In the genomic region with DNA sequence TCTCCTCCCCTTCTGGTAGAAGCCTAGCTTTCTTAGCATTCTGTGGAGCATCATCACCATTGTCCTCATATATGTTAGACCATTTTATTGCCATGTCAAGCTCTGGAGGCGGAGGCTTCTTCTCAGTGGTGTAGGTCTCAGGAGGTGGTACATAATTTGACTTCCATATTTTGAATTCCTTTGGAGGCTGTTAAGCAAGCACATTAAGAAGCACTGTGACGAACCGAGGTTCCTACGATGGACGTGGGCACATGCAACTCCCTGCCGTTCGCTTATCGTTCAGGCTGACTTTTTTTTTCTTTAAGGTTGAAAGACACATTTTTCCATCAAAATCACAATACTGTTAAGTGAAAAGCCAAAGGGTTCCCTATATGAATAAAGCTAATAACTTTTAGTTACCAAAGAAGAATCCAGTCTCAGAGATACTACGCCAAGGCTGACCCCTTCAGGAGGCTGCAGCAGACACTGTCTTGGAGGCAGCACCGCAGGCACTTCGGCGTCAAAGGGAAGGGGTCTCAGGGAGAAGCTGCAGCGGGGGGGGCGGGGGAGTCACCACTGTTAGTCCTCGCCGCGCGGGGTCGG, we compare ENCODE assay signal across 8 cellular contexts. TPM values are rescaled to one million over a fixed set of nuclear protein-coding genes. Genes with fewer than 3 reads are reported as not detected.
A peak's percentile ranks its signal among the peaks of the same experiment; 100 is the strongest.
DNase-seq lines count a peak whose midpoint lies in the region; ATAC-seq, FAIRE-seq and TF ChIP-seq lines count a peak whose summit lies in the region.

No MANE protein-coding gene starts in this region.

- H3K4me3 ChIP-seq in ascending aorta (peak overlapping the region; percentile 70 to 99), HepG2 (replicated peaks in 1 of 3; ENCODE audit: insufficient read depth in 1 of 3, low read depth in 2 of 3, low read length in 3 of 3) (peak overlapping the region; percentile 93 to 100 (median 99)), transverse colon (peak overlapping the region; percentile 64 to 94 (median 81))

- BruUV-seq in HepG2 (replicated peaks; lab: Mats Ljungman, UMichigan): no TSS peak

- peaks cover 33% of the 10 kb centered on the region for H3K4me1 Mint-ChIP-seq in activated CD8-positive, alpha-beta memory T cell treated with anti-CD3 and anti-CD28 coated beads, Interleukin-2, amount 10 ng/mL, durations not matched to agents 7 days and 5 days

- H3K4me1 ChIP-seq in ascending aorta: peaks cover 7 to 30% of the 10 kb centered on the region in 2 donors
- H3K4me1 ChIP-seq in HepG2 (ENCODE audit: insufficient read depth, low read length): peaks cover 40% of the 10 kb centered on the region
- H3K4me1 ChIP-seq in transverse colon: peaks cover 9 to 48% (median 30%) of the 10 kb centered on the region in 4 donors

- POLR2A ChIA-PET in HepG2 (lab: Yijun Ruan, JAX): interaction anchor here (1.1 to 3.7 kb wide), 6 partner anchors 18 to 450 kb away, joined by 3 to 37 read pairs (median 5); a partner anchor contains a TSS

- TF ChIP-seq EP300 in HepG2 (IDR thresholded peaks at IDR 0.05; ENCODE audit: low read depth in 2 of 2, low read length in 2 of 2): no peak
- TF ChIP-seq EP300 in HepG2 (CRISPR knock-in tag; IDR thresholded peaks at IDR 0.05; ENCODE audit: borderline replicate concordance): no peak
- TF ChIP-seq EP300 in transverse colon (IDR thresholded peaks at IDR 0.05; ENCODE audit: low read depth): no peak

- TF ChIP-seq POLR2A in HepG2 (IDR thresholded peaks at IDR 0.05; ENCODE audit: insufficient read depth in 1 of 2, low read depth in 2 of 2, low read length in 2 of 2): no peak
- no peak for TF ChIP-seq POLR2A in transverse colon (IDR thresholded peaks at IDR 0.05)

- in situ Hi-C loops in HepG2 (cut with HindIII; ENCODE audit: extremely low pct_ligation_motif_present, low pct_unique_long_range_greater_than_20kb): loop anchor here (5.0 kb wide), 1 partner anchor 316 kb away; no protein-coding TSS in a partner anchor
- in situ Hi-C loops in transverse colon (cut with MboI; ENCODE audit: low pct_ligation_motif_present in 1 of 4, low pct_unique_long_range_greater_than_20kb in 1 of 4, low sequenced_read_pairs in 3 of 4): loop anchor here in 2 of 4 donors (5.0 to 25.0 kb wide), 3 partner anchors 144 to 571 kb away; a partner anchor contains a TSS

- CTCF ChIA-PET in activated CD8-positive, alpha-beta memory T cell treated with anti-CD3 and anti-CD28 coated beads, Interleukin-2, amount 10 ng/mL, durations not matched to agents 7 days and 5 days (lab: Charles Lee): interaction anchor here (0.6 to 9.8 kb wide), 45 partner anchors 8 to 1114 kb away, joined by 3 to 196 read pairs (median 4); a partner anchor contains a TSS
- CTCF ChIA-PET in HepG2 (lab: Yijun Ruan, JAX; ENCODE audit: low intra/inter-chr PET ratio, low total read pairs): interaction anchor here (2.6 kb wide), 1 partner anchor 314 kb away, joined by 24 read pairs; no protein-coding TSS in a partner anchor

- H2AFZ ChIP-seq in HepG2 (ENCODE audit: low read length): no peak overlapping the region

- H3K9me3 ChIP-seq in ascending aorta (no peaks in the 10 kb centered on the region), HepG2 (ENCODE audit: low read length) (no peaks in the 10 kb centered on the region), transverse colon (no peaks in the 10 kb centered on the region)

- H3K27me3 ChIP-seq in ascending aorta (no peaks in the 10 kb centered on the region), HepG2 (ENCODE audit: control insufficient read depth in 1 of 2, insufficient read depth in 2 of 2, low read length in 2 of 2) (no peaks in the 10 kb centered on the region; a peak in 1 of 5 replicates), transverse colon (no peaks in the 10 kb centered on the region)

- peaks cover 7% of the 10 kb centered on the region for H3K9me3 Mint-ChIP-seq in activated CD8-positive, alpha-beta memory T cell treated with anti-CD3 and anti-CD28 coated beads, Interleukin-2, amount 10 ng/mL, durations not matched to agents 7 days and 5 days (ENCODE audit: low read depth)

- intact Hi-C loops in ascending aorta (cut with DNase I): loop anchor here (1.0 to 2.0 kb wide), 4 partner anchors 18 to 314 kb away; a partner anchor contains a TSS
- intact Hi-C loops in HepG2 (cut with micrococcal nuclease; ENCODE audit: unreplicated experiment): loop anchor here (1.0 to 2.0 kb wide), 3 partner anchors 58 to 313 kb away; a partner anchor contains a TSS
- intact Hi-C loops in transverse colon (cut with DNase I; ENCODE audit: low total_unique reads): loop anchor here (2.0 kb wide), 1 partner anchor 154 kb away; no protein-coding TSS in a partner anchor

- no peak for DNase-seq in activated CD8-positive, alpha-beta memory T cell treated with anti-CD3 and anti-CD28 coated beads, Interleukin-2, amount 10 ng/mL, durations not matched to agents 7 days and 5 days
- DNase-seq in activated CD8-positive, alpha-beta memory T cell treated with anti-CD3 and anti-CD28 coated beads for 24 hours: no peak
- no peak for DNase-seq in ascending aorta (ENCODE audit: low spot score in 2 of 2)
- no peak for DNase-seq in HepG2 (ENCODE audit: low spot score)
- DNase-seq in transverse colon: no peak
- no peak for DNase-seq in GM19239 (ENCODE audit: insufficient read length, low spot score)
- DNase-seq in SK-N-DZ (ENCODE audit: low spot score): no peak

- TF ChIP-seq CTCF in ascending aorta (IDR thresholded peaks at IDR 0.05) (no peak), HepG2 (CRISPR knock-in tag; IDR thresholded peaks at IDR 0.05) (no peak), transverse colon (IDR thresholded peaks at IDR 0.05) (no peak)

- H4K20me1 ChIP-seq in HepG2 (ENCODE audit: insufficient read depth, low read length): peaks cover 9% of the 10 kb centered on the region

- peak overlapping the region; percentile 86 to 89 for H3K27ac ChIP-seq in ascending aorta
- H3K27ac ChIP-seq in HepG2 (ENCODE audit: extremely low read length, insufficient read depth, low read length): peak overlapping the region; percentile 73
- peak overlapping the region; percentile 80 to 91 (median 88) for H3K27ac ChIP-seq in transverse colon

- no peaks in the 10 kb centered on the region for H3K27me3 Mint-ChIP-seq in activated CD8-positive, alpha-beta memory T cell treated with anti-CD3 and anti-CD28 coated beads, Interleukin-2, amount 10 ng/mL, durations not matched to agents 7 days and 5 days

- peaks cover 16% of the 10 kb centered on the region for H3K79me2 ChIP-seq in HepG2 (ENCODE audit: insufficient read depth, low read length)

- H3K36me3 Mint-ChIP-seq in activated CD8-positive, alpha-beta memory T cell treated with anti-CD3 and anti-CD28 coated beads, Interleukin-2, amount 10 ng/mL, durations not matched to agents 7 days and 5 days: peaks cover 39% of the 10 kb centered on the region

- 17% methylated on average over 9 of the region's 19 CpGs for WGBS in HepG2 (ENCODE audit: low lambda C conversion rate)
- 0 to 5% methylated on average over 5 to 13 of the region's 19 CpGs for WGBS in transverse colon (ENCODE audit: low coverage in 1 of 2), 2 donors

- no peak for TF ChIP-seq RAD21 in HepG2 (CRISPR knock-in tag; IDR thresholded peaks at IDR 0.05)

- peak overlapping the region; percentile 95 for H3K27ac Mint-ChIP-seq in activated CD8-positive, alpha-beta memory T cell treated with anti-CD3 and anti-CD28 coated beads, Interleukin-2, amount 10 ng/mL, durations not matched to agents 7 days and 5 days

- H3K9ac ChIP-seq in HepG2 (ENCODE audit: insufficient read depth, low read depth, low read length): peak overlapping the region; percentile 93

- peak overlapping the region; percentile 96 for H3K4me3 Mint-ChIP-seq in activated CD8-positive, alpha-beta memory T cell treated with anti-CD3 and anti-CD28 coated beads, Interleukin-2, amount 10 ng/mL, durations not matched to agents 7 days and 5 days

- FAIRE-seq in HepG2 (lab: Jason Lieb, UNC) (no peak), GM19239 (lab: Jason Lieb, UNC) (no peak)

- H3K36me3 ChIP-seq in ascending aorta (peaks cover 0 to 27% of the 10 kb centered on the region in 2 donors), HepG2 (replicated peaks in 1 of 2; ENCODE audit: control insufficient read depth in 1 of 2, insufficient read depth in 2 of 2, low read length in 2 of 2) (peaks cover 1 to 17% of the 10 kb centered on the region in 2 experiments; a peak in 3 of 5 replicates), transverse colon (peaks cover 0 to 7% (median 0%) of the 10 kb centered on the region in 4 donors)

- ATAC-seq in activated CD8-positive, alpha-beta memory T cell treated with anti-CD3 and anti-CD28 coated beads, Interleukin-2, amount 10 ng/mL, durations not matched to agents 7 days and 5 days: no peak
- ATAC-seq in HepG2 (no peak), GM21423 (IDR thresholded peaks at IDR 0.05; ENCODE audit: unreplicated experiment) (no peak)

- peak overlapping the region; percentile 88 for H3K4me2 ChIP-seq in HepG2 (ENCODE audit: low read depth, low read length)

RNA-seq across cellular contexts. Expression of a gene that starts 0.8 kb away (rescaled TPM):
- total RNA-seq in activated CD8-positive, alpha-beta memory T cell treated with anti-CD3 and anti-CD28 coated beads, Interleukin-2, amount 10 ng/mL, durations not matched to agents 7 days and 5 days: 10 to 100 TPM; 23.5 to 28.7 TPM
- 2.3 TPM for total RNA-seq in ascending aorta
- total RNA-seq in HepG2 (2016; rRNA removed; fragmentation: Illumina TruSeq; extraction: Trizol): 19.4 and 23.0 TPM in 2 replicates
- 3.1 and 4.1 TPM in 2 replicates for total RNA-seq in HepG2 (2016; cell fraction: cytosol; rRNA removed; fragmentation: Illumina TruSeq; extraction: Trizol; ENCODE audit: low read depth)
- total RNA-seq in HepG2 (2016; cell fraction: insoluble cytoplasmic fraction; rRNA removed; fragmentation: Illumina TruSeq; extraction: Trizol): 17.6 and 28.5 TPM in 2 replicates
- total RNA-seq in HepG2 (2016; cell fraction: membrane; rRNA removed; fragmentation: Illumina TruSeq; extraction: Trizol): 12.6 and 13.8 TPM in 2 replicates
- total RNA-seq in HepG2 (2016; cell fraction: nucleus; rRNA removed; fragmentation: Illumina TruSeq; extraction: Trizol): 11.1 and 11.5 TPM in 2 replicates
- 25.8 and 27.4 TPM in 2 replicates for polyA plus RNA-seq in HepG2 (2011; rRNA removed)
- 13.2 and 20.6 TPM in 2 replicates for polyA plus RNA-seq in HepG2 (2011; cell fraction: cytosol; rRNA removed)
- 27.9 and 30.9 TPM in 2 replicates for polyA plus RNA-seq in HepG2 (2011; cell fraction: nucleus; rRNA removed)
- 19.6 and 23.2 TPM in 2 replicates for polyA plus RNA-seq in HepG2 (2012)
- polyA plus RNA-seq in HepG2 (2016; cell fraction: cytosol; fragmentation: Illumina TruSeq; extraction: Trizol; ENCODE audit: low read depth): 5.2 and 6.2 TPM in 2 replicates
- 34.5 and 38.9 TPM in 2 replicates for polyA plus RNA-seq in HepG2 (2016; cell fraction: insoluble cytoplasmic fraction; fragmentation: Illumina TruSeq; extraction: Trizol; ENCODE audit: low read depth)
- 11.3 and 11.5 TPM in 2 replicates for polyA plus RNA-seq in HepG2 (2016; cell fraction: membrane; fragmentation: Illumina TruSeq; extraction: Trizol; ENCODE audit: low read depth)
- 23.9 and 25.0 TPM in 2 replicates for polyA plus RNA-seq in HepG2 (2016; cell fraction: nucleus; fragmentation: Illumina TruSeq; extraction: Trizol; ENCODE audit: insufficient read depth, low read depth)
- 8.4 and 10.7 TPM in 2 replicates for polyA minus RNA-seq in HepG2 (2011; rRNA and poly(A)+ RNA removed; ENCODE audit: low replicate concordance)
- polyA minus RNA-seq in HepG2 (2011; cell fraction: cytosol; rRNA and poly(A)+ RNA removed): 8.9 and 9.1 TPM in 2 replicates
- 16.0 and 16.9 TPM in 2 replicates for polyA minus RNA-seq in HepG2 (2011; cell fraction: nucleus; rRNA and poly(A)+ RNA removed)
- 10 to 100 TPM in 3 of 4 donors, 1 to 10 TPM in 1; 7.4 to 42.6 (median 14.9) TPM for total RNA-seq in transverse colon
- 20.2 and 36.2 TPM in 2 replicates for polyA plus RNA-seq in SK-N-DZ (2014; cell fraction: cytosol; rRNA removed)
- polyA plus RNA-seq in SK-N-DZ (2014; cell fraction: nucleus; rRNA removed): 33.1 and 35.7 TPM in 2 replicates

RNA-seq across cellular contexts. Expression of a gene that starts 17.8 kb away (rescaled TPM):
- 10 to 100 TPM; 23.9 to 26.9 TPM for total RNA-seq in activated CD8-positive, alpha-beta memory T cell treated with anti-CD3 and anti-CD28 coated beads, Interleukin-2, amount 10 ng/mL, durations not matched to agents 7 days and 5 days
- total RNA-seq in ascending aorta (3.7 TPM), HepG2 (2016; rRNA removed; fragmentation: Illumina TruSeq; extraction: Trizol) (14.1 and 20.0 TPM in 2 replicates), transverse colon (10 to 100 TPM; 34.2 to 65.5 (median 56.5) TPM)
- 4.5 and 4.9 TPM in 2 replicates for total RNA-seq in HepG2 (2016; cell fraction: cytosol; rRNA removed; fragmentation: Illumina TruSeq; extraction: Trizol; ENCODE audit: low read depth)
- total RNA-seq in HepG2 (2016; cell fraction: insoluble cytoplasmic fraction; rRNA removed; fragmentation: Illumina TruSeq; extraction: Trizol): 13.6 and 16.8 TPM in 2 replicates
- total RNA-seq in HepG2 (2016; cell fraction: membrane; rRNA removed; fragmentation: Illumina TruSeq; extraction: Trizol): 11.2 and 12.0 TPM in 2 replicates
- 10.9 and 11.5 TPM in 2 replicates for total RNA-seq in HepG2 (2016; cell fraction: nucleus; rRNA removed; fragmentation: Illumina TruSeq; extraction: Trizol)
- polyA plus RNA-seq in HepG2 (2011; rRNA removed): 3.7 and 3.8 TPM in 2 replicates
- polyA plus RNA-seq in HepG2 (2011; cell fraction: cytosol; rRNA removed): 2.7 TPM in 2 replicates
- 2.7 and 3.0 TPM in 2 replicates for polyA plus RNA-seq in HepG2 (2011; cell fraction: nucleus; rRNA removed)
- 5.5 and 6.6 TPM in 2 replicates for polyA plus RNA-seq in HepG2 (2012)
- polyA plus RNA-seq in HepG2 (2016; cell fraction: cytosol; fragmentation: Illumina TruSeq; extraction: Trizol; ENCODE audit: low read depth): 0.95 and 1.2 TPM in 2 replicates
- 14.1 and 14.9 TPM in 2 replicates for polyA plus RNA-seq in HepG2 (2016; cell fraction: insoluble cytoplasmic fraction; fragmentation: Illumina TruSeq; extraction: Trizol; ENCODE audit: low read depth)
- polyA plus RNA-seq in HepG2 (2016; cell fraction: membrane; fragmentation: Illumina TruSeq; extraction: Trizol; ENCODE audit: low read depth): 3.2 and 3.8 TPM in 2 replicates
- 9.1 and 9.7 TPM in 2 replicates for polyA plus RNA-seq in HepG2 (2016; cell fraction: nucleus; fragmentation: Illumina TruSeq; extraction: Trizol; ENCODE audit: insufficient read depth, low read depth)
- polyA minus RNA-seq in HepG2 (2011; rRNA and poly(A)+ RNA removed; ENCODE audit: low replicate concordance): 6.7 and 7.6 TPM in 2 replicates
- 6.9 and 7.7 TPM in 2 replicates for polyA minus RNA-seq in HepG2 (2011; cell fraction: cytosol; rRNA and poly(A)+ RNA removed)
- polyA minus RNA-seq in HepG2 (2011; cell fraction: nucleus; rRNA and poly(A)+ RNA removed): 18.7 and 23.1 TPM in 2 replicates
- 5.9 and 8.4 TPM in 2 replicates for polyA plus RNA-seq in SK-N-DZ (2014; cell fraction: cytosol; rRNA removed)
- 6.0 and 6.6 TPM in 2 replicates for polyA plus RNA-seq in SK-N-DZ (2014; cell fraction: nucleus; rRNA removed)

RNA-seq across cellular contexts. Expression of a gene that starts 57.8 kb away (rescaled TPM):
- total RNA-seq in activated CD8-positive, alpha-beta memory T cell treated with anti-CD3 and anti-CD28 coated beads, Interleukin-2, amount 10 ng/mL, durations not matched to agents 7 days and 5 days: 1 to 10 TPM; 1.4 to 2.2 TPM
- total RNA-seq in ascending aorta (0.43 TPM), HepG2 (2016; rRNA removed; fragmentation: Illumina TruSeq; extraction: Trizol) (5.3 and 7.9 TPM in 2 replicates), transverse colon (10 to 100 TPM; 10.1 to 28.8 (median 15.4) TPM)
- total RNA-seq in HepG2 (2016; cell fraction: cytosol; rRNA removed; fragmentation: Illumina TruSeq; extraction: Trizol; ENCODE audit: low read depth): 1.5 and 1.9 TPM in 2 replicates
- total RNA-seq in HepG2 (2016; cell fraction: insoluble cytoplasmic fraction; rRNA removed; fragmentation: Illumina TruSeq; extraction: Trizol): 5.3 and 7.7 TPM in 2 replicates
- total RNA-seq in HepG2 (2016; cell fraction: membrane; rRNA removed; fragmentation: Illumina TruSeq; extraction: Trizol): 2.7 and 2.8 TPM in 2 replicates
- 6.9 and 8.1 TPM in 2 replicates for total RNA-seq in HepG2 (2016; cell fraction: nucleus; rRNA removed; fragmentation: Illumina TruSeq; extraction: Trizol)
- 1.8 TPM in 2 replicates for polyA plus RNA-seq in HepG2 (2011; rRNA removed)
- 1.0 and 1.2 TPM in 2 replicates for polyA plus RNA-seq in HepG2 (2011; cell fraction: cytosol; rRNA removed)
- 1.2 and 1.3 TPM in 2 replicates for polyA plus RNA-seq in HepG2 (2011; cell fraction: nucleus; rRNA removed)
- 1.6 and 2.5 TPM in 2 replicates for polyA plus RNA-seq in HepG2 (2012)
- polyA plus RNA-seq in HepG2 (2016; cell fraction: cytosol; fragmentation: Illumina TruSeq; extraction: Trizol; ENCODE audit: low read depth): 0.08 and 0.10 TPM in 2 replicates
- polyA plus RNA-seq in HepG2 (2016; cell fraction: insoluble cytoplasmic fraction; fragmentation: Illumina TruSeq; extraction: Trizol; ENCODE audit: low read depth): 2.4 and 2.6 TPM in 2 replicates
- 0.31 and 0.42 TPM in 2 replicates for polyA plus RNA-seq in HepG2 (2016; cell fraction: membrane; fragmentation: Illumina TruSeq; extraction: Trizol; ENCODE audit: low read depth)
- polyA plus RNA-seq in HepG2 (2016; cell fraction: nucleus; fragmentation: Illumina TruSeq; extraction: Trizol; ENCODE audit: insufficient read depth, low read depth): 3.5 and 3.9 TPM in 2 replicates
- 2.3 and 6.3 TPM in 2 replicates for polyA minus RNA-seq in HepG2 (2011; rRNA and poly(A)+ RNA removed; ENCODE audit: low replicate concordance)
- polyA minus RNA-seq in HepG2 (2011; cell fraction: cytosol; rRNA and poly(A)+ RNA removed): 4.7 and 5.0 TPM in 2 replicates
- polyA minus RNA-seq in HepG2 (2011; cell fraction: nucleus; rRNA and poly(A)+ RNA removed): 10.0 and 11.9 TPM in 2 replicates
- 1.4 and 1.8 TPM in 2 replicates for polyA plus RNA-seq in SK-N-DZ (2014; cell fraction: cytosol; rRNA removed)
- 1.7 and 2.1 TPM in 2 replicates for polyA plus RNA-seq in SK-N-DZ (2014; cell fraction: nucleus; rRNA removed)
